Comparison of ENCODE assay signal across 20 cellular contexts in the genomic region with DNA sequence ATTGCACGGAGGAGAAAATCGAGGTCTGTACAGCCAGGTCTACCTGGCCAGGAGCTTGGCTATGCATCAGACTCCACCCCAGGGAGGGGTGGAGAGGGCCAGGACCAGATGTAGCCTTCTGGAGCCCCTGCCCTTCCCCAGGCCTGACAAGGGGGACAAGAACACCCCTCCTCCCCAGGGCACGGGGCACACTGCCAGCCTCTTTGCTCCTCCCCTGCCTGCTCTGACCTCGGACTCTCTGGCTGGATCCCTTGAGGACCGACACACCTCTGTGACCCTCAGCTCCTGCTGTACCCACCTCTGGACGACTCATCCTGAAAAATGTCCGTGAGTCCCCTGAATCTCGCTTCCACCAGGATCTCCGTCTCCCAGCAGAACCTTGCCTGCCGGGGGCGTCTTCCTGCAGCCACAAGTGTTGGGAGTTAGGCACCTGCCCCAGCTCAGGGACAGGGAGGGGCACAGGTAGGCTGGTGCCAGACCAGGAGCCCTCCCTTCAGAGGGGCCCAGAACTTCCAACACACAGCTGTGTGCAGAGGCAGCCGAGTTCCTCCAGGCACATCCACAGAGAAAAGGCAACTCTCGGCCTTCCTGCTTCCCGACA. TPM values are rescaled to one million over a fixed set of nuclear protein-coding genes. Genes with fewer than 3 reads are reported as not detected.
"Had no signal": no experiment of that assay in that cellular context is flagged by ENCODE, and none has a peak within 500 bp of the region (broad histone marks: within the 10 kb centered on the region; RNA-seq: fewer than 3 reads in every experiment).

No MANE protein-coding gene starts in this region.

- DNase-seq: colonic mucosa; dermis blood vessel endothelial cell; islet precursor cell; naive thymus-derived CD8-positive, alpha-beta T cell; stimulated activated CD4-positive, alpha-beta T cell treated with anti-CD3 and anti-CD28 coated beads, Interleukin-15, amount 100 ng/mL, for 24 hours; stimulated activated CD4-positive, alpha-beta T cell treated with anti-CD3 and anti-CD28 coated beads, Interleukin-1b, Interleukin-23, amount 100 ng/mL, for 48 hours; stimulated activated CD4-positive, alpha-beta T cell treated with anti-CD3 and anti-CD28 coated beads, Interleukin-4, amount 100 ng/mL, for 24 hours had no signal

- ATAC-seq: mucosa of descending colon; naive thymus-derived CD8-positive, alpha-beta T cell; pancreas; stimulated activated memory B cell treated with anti-CD40 and anti-IgM and Interleukin-4, amounts not matched to agents 10 μg/mL and 1 μg/mL and 100 μg/mL, for 72 hours had no signal

- H3K4me3 ChIP-seq: colonic mucosa, mucosa of descending colon, pancreas, prostate gland, right lobe of liver, tibial artery, upper lobe of left lung, vagina had no signal

- H3K4me1 ChIP-seq: colonic mucosa, pancreas, prostate gland, right lobe of liver, tibial artery, upper lobe of left lung, vagina had no signal

- H3K27ac ChIP-seq: colonic mucosa, pancreas, prostate gland, right lobe of liver, tibial artery, upper lobe of left lung, vagina had no signal

- H3K36me3 ChIP-seq: colonic mucosa, pancreas, prostate gland, right lobe of liver, upper lobe of left lung had no signal

- H3K27me3 ChIP-seq: colonic mucosa, pancreas, tibial artery, upper lobe of left lung, vagina had no signal

- FAIRE-seq: endothelial cell of umbilical vein, frontal cortex, pancreas had no signal

- H3K9me3 ChIP-seq: colonic mucosa, mucosa of descending colon, pancreas, prostate gland, right lobe of liver, tibial artery, upper lobe of left lung, vagina had no signal

RNA-seq across cellular contexts. Expression of gene AHNAK2, which starts 21.8 kb away (rescaled TPM):
- total RNA-seq: naive thymus-derived CD8-positive, alpha-beta T cell had no signal
- polyA plus RNA-seq: naive thymus-derived CD8-positive, alpha-beta T cell had no signal

RNA-seq across cellular contexts. Expression of gene PLD4, which starts 31.7 kb away (rescaled TPM):
- total RNA-seq: glomerular endothelial cell, vagina had no signal
- polyA plus RNA-seq: fibroblast of lung, neural cell had no signal
